ENCODE assay signal across 22 cellular contexts in the genomic region with DNA sequence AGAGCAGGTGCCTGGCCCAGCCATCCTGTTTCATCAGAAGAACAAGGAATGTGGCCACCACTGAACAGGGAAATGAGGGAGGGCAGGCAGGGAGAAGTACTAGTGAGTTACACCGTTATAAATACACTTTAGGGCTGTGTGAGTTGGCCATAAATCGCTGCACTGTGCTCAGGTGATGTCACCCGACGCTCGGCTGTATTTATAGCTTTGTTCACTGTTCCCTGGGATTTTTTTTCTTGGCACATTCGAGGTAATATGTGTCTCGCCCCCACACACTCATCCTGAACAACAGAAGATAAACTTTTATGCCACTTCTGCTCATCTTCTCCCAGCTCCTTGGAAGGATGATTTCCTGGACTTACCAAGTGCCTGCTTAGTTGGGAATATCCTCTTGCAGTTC. TPM values are rescaled to one million over a fixed set of nuclear protein-coding genes. Genes with fewer than 3 reads are reported as not detected.
"Had no signal": no experiment of that assay in that cellular context is flagged by ENCODE, and none has a peak within 500 bp of the region (broad histone marks: within the 10 kb centered on the region; RNA-seq: fewer than 3 reads in every experiment).

No MANE protein-coding gene starts in this region.

- H3K36me3 Mint-ChIP-seq: naive thymus-derived CD4-positive, alpha-beta T cell; stimulated activated memory B cell treated with anti-CD40 and anti-IgM and Interleukin-4, amounts not matched to agents 10 μg/mL and 1 μg/mL and 100 μg/mL, for 72 hours had no signal

- DNase-seq: cerebellar nuclear complex; effector CD4-positive, alpha-beta T cell; endodermal cell; erythroblast; heart left ventricle; islet precursor cell; left cardiac atrium; mesendoderm; naive thymus-derived CD4-positive, alpha-beta T cell; nephron progenitor cell; psoas muscle; spleen; stimulated activated CD4-positive, alpha-beta T cell treated with anti-CD3 and anti-CD28 coated beads, Interleukin-15, amount 100 ng/mL, for 24 hours; stimulated activated CD4-positive, alpha-beta T cell treated with anti-CD3 and anti-CD28 coated beads, Interleukin-1b, Interleukin-23, amount 100 ng/mL, for 48 hours; stimulated activated CD4-positive, alpha-beta T cell treated with anti-CD3 and anti-CD28 coated beads, Interleukin-4, amount 100 ng/mL, for 24 hours; upper lobe of right lung had no signal

- H3K27me3 ChIP-seq: tibial nerve had no signal

- H3K27ac Mint-ChIP-seq: endodermal cell; naive thymus-derived CD4-positive, alpha-beta T cell; stimulated activated memory B cell treated with anti-CD40 and anti-IgM and Interleukin-4, amounts not matched to agents 10 μg/mL and 1 μg/mL and 100 μg/mL, for 72 hours; stimulated activated naive CD8-positive, alpha-beta T cell treated with anti-CD3 and anti-CD28 coated beads, Interleukin-15, Interleukin-2, amounts not matched to agents 100 ng/mL and 50 ng/mL, for 24 hours had no signal

- H3K27ac ChIP-seq: coronary artery, heart left ventricle, neutrophil, psoas muscle, spleen, tibial nerve, upper lobe of right lung had no signal

- H3K4me3 Mint-ChIP-seq: endodermal cell; naive thymus-derived CD4-positive, alpha-beta T cell; stimulated activated memory B cell treated with anti-CD40 and anti-IgM and Interleukin-4, amounts not matched to agents 10 μg/mL and 1 μg/mL and 100 μg/mL, for 72 hours; stimulated activated naive CD8-positive, alpha-beta T cell treated with anti-CD3 and anti-CD28 coated beads, Interleukin-15, Interleukin-2, amounts not matched to agents 100 ng/mL and 50 ng/mL, for 24 hours had no signal

- H3K9me3 ChIP-seq: heart left ventricle, neutrophil, psoas muscle, spleen, tibial nerve, upper lobe of right lung had no signal

- H3K9me3 Mint-ChIP-seq: endodermal cell; naive thymus-derived CD4-positive, alpha-beta T cell; nephron progenitor cell; stimulated activated memory B cell treated with anti-CD40 and anti-IgM and Interleukin-4, amounts not matched to agents 10 μg/mL and 1 μg/mL and 100 μg/mL, for 72 hours; stimulated activated naive CD8-positive, alpha-beta T cell treated with anti-CD3 and anti-CD28 coated beads, Interleukin-15, Interleukin-2, amounts not matched to agents 100 ng/mL and 50 ng/mL, for 24 hours had no signal

- H3K36me3 ChIP-seq: heart left ventricle, neutrophil, spleen, tibial nerve, upper lobe of right lung had no signal

- ATAC-seq: heart left ventricle; left cardiac atrium; naive thymus-derived CD4-positive, alpha-beta T cell; psoas muscle; sciatic nerve; upper lobe of right lung had no signal

- H3K4me1 ChIP-seq: heart left ventricle, psoas muscle, spleen, tibial nerve, upper lobe of right lung had no signal

- H3K4me1 Mint-ChIP-seq: naive thymus-derived CD4-positive, alpha-beta T cell had no signal

- H3K4me3 ChIP-seq: coronary artery, heart left ventricle, psoas muscle, spleen, tibial nerve, upper lobe of right lung had no signal

RNA-seq across cellular contexts. Expression of gene KIRREL1, which starts 9.0 kb away (rescaled TPM):
- total RNA-seq: naive thymus-derived CD4-positive, alpha-beta T cell had no signal
- polyA plus RNA-seq: naive thymus-derived CD4-positive, alpha-beta T cell had no signal
